In the genomic region with DNA sequence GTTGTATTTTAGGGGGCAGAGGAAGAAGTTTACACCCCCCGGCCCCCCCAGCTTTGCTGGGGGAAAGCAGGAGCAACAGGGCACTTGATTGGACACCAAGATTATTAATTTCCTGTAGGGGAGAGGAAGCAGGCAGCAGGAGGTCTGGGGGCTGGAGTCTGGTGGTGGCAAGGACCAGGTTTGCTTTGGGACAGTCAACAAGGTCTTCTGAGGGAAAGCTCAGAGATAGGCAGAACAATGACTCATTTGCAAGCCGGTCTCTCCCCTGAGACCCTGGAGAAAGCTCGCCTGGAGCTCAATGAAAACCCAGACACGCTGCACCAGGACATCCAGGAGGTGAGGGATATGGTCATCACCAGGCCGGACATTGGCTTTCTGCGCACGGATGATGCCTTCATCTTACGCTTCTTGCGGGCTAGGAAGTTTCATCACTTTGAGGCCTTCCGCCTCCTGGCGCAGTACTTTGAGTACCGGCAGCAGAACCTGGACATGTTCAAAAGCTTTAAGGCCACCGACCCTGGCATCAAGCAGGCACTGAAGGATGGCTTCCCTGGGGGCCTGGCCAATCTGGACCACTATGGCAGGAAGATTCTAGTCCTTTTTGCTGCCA, we compare ENCODE assay signal across 18 cellular contexts. TPM values are rescaled to one million over a fixed set of nuclear protein-coding genes. Genes with fewer than 3 reads are reported as not detected.
"Had no signal": no experiment of that assay in that cellular context is flagged by ENCODE, and none has a peak within 500 bp of the region (broad histone marks: within the 10 kb centered on the region; RNA-seq: fewer than 3 reads in every experiment).

No MANE protein-coding gene starts in this region.

- H3K36me3 Mint-ChIP-seq: activated naive CD8-positive, alpha-beta T cell treated with anti-CD3 and anti-CD28 coated beads, Interleukin-2, amount 10 ng/mL, durations not matched to agents 7 days and 5 days; stimulated activated effector memory CD8-positive, alpha-beta T cell treated with anti-CD3 and anti-CD28 coated beads, Interleukin-12 subunit alpha, Interleukin-12 subunit beta, amount 100 ng/mL, for 72 hours had no signal

- H3K4me3 ChIP-seq: colonic mucosa, smooth muscle cell had no signal

- H3K27ac ChIP-seq: colonic mucosa, gastrocnemius medialis, VCaP had no signal

- H3K36me3 ChIP-seq: colonic mucosa, gastrocnemius medialis had no signal

- H3K4me1 ChIP-seq: colonic mucosa had no signal

- H3K4me1 Mint-ChIP-seq: activated CD4-positive, alpha-beta memory T cell treated with anti-CD3 and anti-CD28 coated beads, Interleukin-2, amount 10 ng/mL, durations not matched to agents 7 days and 5 days; activated CD4-positive, alpha-beta T cell treated with anti-CD3 and anti-CD28 coated beads for 36 hours; activated naive CD8-positive, alpha-beta T cell treated with anti-CD3 and anti-CD28 coated beads, Interleukin-2, amount 10 ng/mL, durations not matched to agents 7 days and 5 days; stimulated activated effector memory CD8-positive, alpha-beta T cell treated with anti-CD3 and anti-CD28 coated beads, Interleukin-12 subunit alpha, Interleukin-12 subunit beta, amount 100 ng/mL, for 72 hours had no signal

- H3K9me3 ChIP-seq: colonic mucosa, gastrocnemius medialis had no signal

- H3K9me3 Mint-ChIP-seq: activated CD4-positive, alpha-beta memory T cell treated with anti-CD3 and anti-CD28 coated beads, Interleukin-2, amount 10 ng/mL, durations not matched to agents 7 days and 5 days; activated naive CD8-positive, alpha-beta T cell treated with anti-CD3 and anti-CD28 coated beads, Interleukin-2, amount 10 ng/mL, durations not matched to agents 7 days and 5 days; neural crest cell had no signal

- DNase-seq: activated CD4-positive, alpha-beta memory T cell treated with anti-CD3 and anti-CD28 coated beads, Interleukin-2, amount 10 ng/mL, durations not matched to agents 7 days and 5 days; activated CD4-positive, alpha-beta T cell treated with anti-CD3 and anti-CD28 coated beads for 36 hours; activated naive CD8-positive, alpha-beta T cell treated with anti-CD3 and anti-CD28 coated beads, Interleukin-2, amount 10 ng/mL, durations not matched to agents 7 days and 5 days; colonic mucosa; effector CD4-positive, alpha-beta T cell; gastrocnemius medialis; kidney glomerular epithelial cell; right cardiac atrium; T-helper 1 cell; trophoblast cell had no signal

- H3K27ac Mint-ChIP-seq: activated CD4-positive, alpha-beta memory T cell treated with anti-CD3 and anti-CD28 coated beads, Interleukin-2, amount 10 ng/mL, durations not matched to agents 7 days and 5 days; activated CD4-positive, alpha-beta T cell treated with anti-CD3 and anti-CD28 coated beads for 36 hours; activated naive CD8-positive, alpha-beta T cell treated with anti-CD3 and anti-CD28 coated beads, Interleukin-2, amount 10 ng/mL, durations not matched to agents 7 days and 5 days; stimulated activated effector memory CD8-positive, alpha-beta T cell treated with anti-CD3 and anti-CD28 coated beads, Interleukin-12 subunit alpha, Interleukin-12 subunit beta, amount 100 ng/mL, for 72 hours had no signal

- H3K4me3 Mint-ChIP-seq: activated CD4-positive, alpha-beta memory T cell treated with anti-CD3 and anti-CD28 coated beads, Interleukin-2, amount 10 ng/mL, durations not matched to agents 7 days and 5 days; activated CD4-positive, alpha-beta T cell treated with anti-CD3 and anti-CD28 coated beads for 36 hours; activated naive CD8-positive, alpha-beta T cell treated with anti-CD3 and anti-CD28 coated beads, Interleukin-2, amount 10 ng/mL, durations not matched to agents 7 days and 5 days; stimulated activated effector memory CD8-positive, alpha-beta T cell treated with anti-CD3 and anti-CD28 coated beads, Interleukin-12 subunit alpha, Interleukin-12 subunit beta, amount 100 ng/mL, for 72 hours had no signal

- ATAC-seq: activated CD4-positive, alpha-beta T cell treated with anti-CD3 and anti-CD28 coated beads for 36 hours; gastrocnemius medialis; right cardiac atrium; stimulated activated effector memory CD8-positive, alpha-beta T cell treated with anti-CD3 and anti-CD28 coated beads, Interleukin-12 subunit alpha, Interleukin-12 subunit beta, amount 100 ng/mL, for 72 hours had no signal

RNA-seq across cellular contexts. Expression of a gene that starts 1.6 kb away (rescaled TPM):
- total RNA-seq: activated CD4-positive, alpha-beta memory T cell treated with anti-CD3 and anti-CD28 coated beads, Interleukin-2, amount 10 ng/mL, durations not matched to agents 7 days and 5 days; activated CD4-positive, alpha-beta T cell treated with anti-CD3 and anti-CD28 coated beads for 36 hours; activated naive CD8-positive, alpha-beta T cell treated with anti-CD3 and anti-CD28 coated beads, Interleukin-2, amount 10 ng/mL, durations not matched to agents 7 days and 5 days; bronchial epithelial cell; right cardiac atrium; smooth muscle cell; subcutaneous adipose tissue had no signal
- polyA plus RNA-seq: fibroblast of lung, liver, smooth muscle cell had no signal
